Comparison of ENCODE assay signal across 13 cellular contexts in genomic region chr2:95277246-95277906, GRCh38. TPM values are rescaled to one million over a fixed set of nuclear protein-coding genes. Genes with fewer than 3 reads are reported as not detected.
DNase-seq lines count a peak whose midpoint lies in the region; ATAC-seq and TF ChIP-seq lines count a peak whose summit lies in the region.
"Had no signal": no experiment of that assay in that cellular context is flagged by ENCODE, and none has a peak within 500 bp of the region (broad histone marks: within the 10 kb centered on the region; RNA-seq: fewer than 3 reads in every experiment).

No MANE protein-coding gene starts in this region.

- no peak overlapping the region for H3K27ac Mint-ChIP-seq in natural killer cell treated with Interleukin-12 subunit alpha and Interleukin-12 subunit beta and Interleukin-15 and Interleukin-18, amount 100 ng/mL, for 72 hours
- H3K27ac Mint-ChIP-seq in natural killer cell, result no peak overlapping the region
- H3K27ac Mint-ChIP-seq: activated CD8-positive, alpha-beta memory T cell treated with anti-CD3 and anti-CD28 coated beads, Interleukin-2, amount 10 ng/mL, durations not matched to agents 7 days and 5 days; CD4-positive, CD25-positive, alpha-beta regulatory T cell had no signal

- no peaks in the 10 kb centered on the region for H3K27me3 Mint-ChIP-seq in natural killer cell treated with Interleukin-12 subunit alpha and Interleukin-12 subunit beta and Interleukin-15 and Interleukin-18, amount 100 ng/mL, for 72 hours
- H3K27me3 Mint-ChIP-seq in natural killer cell (ENCODE audit: low read depth in 2 of 2), result no peaks in the 10 kb centered on the region
- H3K27me3 Mint-ChIP-seq: activated CD8-positive, alpha-beta memory T cell treated with anti-CD3 and anti-CD28 coated beads, Interleukin-2, amount 10 ng/mL, durations not matched to agents 7 days and 5 days; CD4-positive, CD25-positive, alpha-beta regulatory T cell had no signal

- H3K36me3 ChIP-seq in vagina, result no peaks in the 10 kb centered on the region

- H3K4me1 ChIP-seq in vagina, result peaks cover 15% of the 10 kb centered on the region
- H3K4me1 ChIP-seq: testis had no signal

- no peak for ATAC-seq in natural killer cell treated with Interleukin-12 subunit alpha and Interleukin-12 subunit beta and Interleukin-15 and Interleukin-18, amount 100 ng/mL, for 72 hours
- no peak for ATAC-seq in natural killer cell
- ATAC-seq in HG03135 (IDR thresholded peaks at IDR 0.05; ENCODE audit: unreplicated experiment), result no peak
- ATAC-seq in HG03108 (IDR thresholded peaks at IDR 0.05; ENCODE audit: unreplicated experiment), result no peak
- ATAC-seq: activated CD8-positive, alpha-beta memory T cell treated with anti-CD3 and anti-CD28 coated beads, Interleukin-2, amount 10 ng/mL, durations not matched to agents 7 days and 5 days had no signal

- H3K27me3 ChIP-seq in vagina, result no peaks in the 10 kb centered on the region
- H3K27me3 ChIP-seq: testis had no signal

- peak; percentile 35 for DNase-seq in natural killer cell treated with Interleukin-12 subunit alpha and Interleukin-12 subunit beta and Interleukin-15 and Interleukin-18, amount 100 ng/mL, for 72 hours (ENCODE audit: low spot score)
- DNase-seq in natural killer cell, result no peak
- peak; percentile 35 for DNase-seq in SW480 (ENCODE audit: low spot score)
- DNase-seq in kidney tubule cell (ENCODE audit: low spot score), result peak; percentile 69
- DNase-seq in vagina (ENCODE audit: extremely low spot score in 2 of 2), result no peak
- DNase-seq in NCI-H1048 (lab: John Stamatoyannopoulos, UW), result no peak
- DNase-seq: activated CD8-positive, alpha-beta memory T cell treated with anti-CD3 and anti-CD28 coated beads, Interleukin-2, amount 10 ng/mL, durations not matched to agents 7 days and 5 days; CD4-positive, CD25-positive, alpha-beta regulatory T cell; foreskin melanocyte; NCI-H1436; testis had no signal

- H3K9me3 ChIP-seq in vagina, result no peaks in the 10 kb centered on the region
- H3K9me3 ChIP-seq: testis had no signal

- no peak overlapping the region for H3K4me3 Mint-ChIP-seq in natural killer cell treated with Interleukin-12 subunit alpha and Interleukin-12 subunit beta and Interleukin-15 and Interleukin-18, amount 100 ng/mL, for 72 hours
- no peak overlapping the region for H3K4me3 Mint-ChIP-seq in natural killer cell
- H3K4me3 Mint-ChIP-seq: activated CD8-positive, alpha-beta memory T cell treated with anti-CD3 and anti-CD28 coated beads, Interleukin-2, amount 10 ng/mL, durations not matched to agents 7 days and 5 days had no signal

- peak overlapping the region; percentile 62 for H3K27ac ChIP-seq in vagina
- H3K27ac ChIP-seq: testis had no signal

- H3K36me3 Mint-ChIP-seq in natural killer cell treated with Interleukin-12 subunit alpha and Interleukin-12 subunit beta and Interleukin-15 and Interleukin-18, amount 100 ng/mL, for 72 hours, result no peaks in the 10 kb centered on the region
- no peaks in the 10 kb centered on the region for H3K36me3 Mint-ChIP-seq in natural killer cell
- H3K36me3 Mint-ChIP-seq: activated CD8-positive, alpha-beta memory T cell treated with anti-CD3 and anti-CD28 coated beads, Interleukin-2, amount 10 ng/mL, durations not matched to agents 7 days and 5 days; CD4-positive, CD25-positive, alpha-beta regulatory T cell had no signal

- no peaks in the 10 kb centered on the region for H3K9me3 Mint-ChIP-seq in natural killer cell treated with Interleukin-12 subunit alpha and Interleukin-12 subunit beta and Interleukin-15 and Interleukin-18, amount 100 ng/mL, for 72 hours
- no peaks in the 10 kb centered on the region for H3K9me3 Mint-ChIP-seq in natural killer cell
- H3K9me3 Mint-ChIP-seq: CD4-positive, CD25-positive, alpha-beta regulatory T cell had no signal

- H3K4me1 Mint-ChIP-seq in natural killer cell treated with Interleukin-12 subunit alpha and Interleukin-12 subunit beta and Interleukin-15 and Interleukin-18, amount 100 ng/mL, for 72 hours (ENCODE audit: low read depth in 2 of 2), result no peaks in the 10 kb centered on the region
- no peaks in the 10 kb centered on the region for H3K4me1 Mint-ChIP-seq in natural killer cell
- H3K4me1 Mint-ChIP-seq: activated CD8-positive, alpha-beta memory T cell treated with anti-CD3 and anti-CD28 coated beads, Interleukin-2, amount 10 ng/mL, durations not matched to agents 7 days and 5 days; CD4-positive, CD25-positive, alpha-beta regulatory T cell had no signal

- intact Hi-C loops in natural killer cell (cut with micrococcal nuclease), result no loop called here
- intact Hi-C loops in vagina (cut with DNase I), result no loop called here

- no peak overlapping the region for H3K4me3 ChIP-seq in vagina
- H3K4me3 ChIP-seq: testis had no signal

- TF ChIP-seq POLR2A in vagina (IDR thresholded peaks at IDR 0.05), result no peak

- TF ChIP-seq CTCF in natural killer cell (IDR thresholded peaks at IDR 0.05) (no peak), vagina (IDR thresholded peaks at IDR 0.05) (no peak)

RNA-seq across cellular contexts. Expression of gene PROM2, which starts 3.1 kb away (rescaled TPM):
- total RNA-seq in natural killer cell treated with Interleukin-12 subunit alpha and Interleukin-12 subunit beta and Interleukin-15 and Interleukin-18, amount 100 ng/mL, for 72 hours, result 1 to 10 TPM in 1 of 2 donors, under 1 TPM in 1; 0.95 to 1.1 TPM
- total RNA-seq in natural killer cell (1 to 10 TPM in 1 of 3 donors, under 1 TPM in 2; 0.64 to 1.1 (median 0.70) TPM), vagina (70.5 TPM)

RNA-seq across cellular contexts. Expression of gene KCNIP3, which starts 19.8 kb away (rescaled TPM):
- not detected for total RNA-seq in natural killer cell treated with Interleukin-12 subunit alpha and Interleukin-12 subunit beta and Interleukin-15 and Interleukin-18, amount 100 ng/mL, for 72 hours
- 1 to 10 TPM in 1 of 3 donors, under 1 TPM in 1, not detected in 1; 0.52 to 1.4 TPM for total RNA-seq in natural killer cell
- 27.5 TPM for total RNA-seq in vagina
- total RNA-seq: activated CD8-positive, alpha-beta memory T cell treated with anti-CD3 and anti-CD28 coated beads, Interleukin-2, amount 10 ng/mL, durations not matched to agents 7 days and 5 days; CD4-positive, CD25-positive, alpha-beta regulatory T cell had no signal

Comparison
In these comparisons a context has a peak if more than half of its experiments do, and no peak if none do; other contexts are left out.
1. DNase-seq: peak in natural killer cell treated with Interleukin-12 subunit alpha and Interleukin-12 subunit beta and Interleukin-15 and Interleukin-18, amount 100 ng/mL, for 72 hours (single experiment), SW480 (single experiment) and kidney tubule cell (single experiment); none in natural killer cell (single experiment), vagina (0 of 2) and NCI-H1048 (single experiment).
2. RNA of gene PROM2, which starts 3.1 kb away (total RNA-seq): 70.5 TPM in vagina (single experiment); 0.95 to 1.1 TPM in natural killer cell treated with Interleukin-12 subunit alpha and Interleukin-12 subunit beta and Interleukin-15 and Interleukin-18, amount 100 ng/mL, for 72 hours and 0.64 to 1.1 TPM in natural killer cell; every median in the first group is over 10 times any median in the second.
3. RNA of gene KCNIP3, which starts 19.8 kb away (total RNA-seq): 27.5 TPM in vagina (single experiment); not detected in natural killer cell treated with Interleukin-12 subunit alpha and Interleukin-12 subunit beta and Interleukin-15 and Interleukin-18, amount 100 ng/mL, for 72 hours and 0.52 to 1.4 TPM in natural killer cell; every median in the first group is over 10 times any median in the second.